In genomic region chr17:30393491-30393890, GRCh38 we compare ENCODE assay signal across 30 cellular contexts. TPM values are rescaled to one million over a fixed set of nuclear protein-coding genes. Genes with fewer than 3 reads are reported as not detected.
"Had no signal": no experiment of that assay in that cellular context is flagged by ENCODE, and none has a peak within 500 bp of the region (broad histone marks: within the 10 kb centered on the region; RNA-seq: fewer than 3 reads in every experiment).

No MANE protein-coding gene starts in this region.

- DNase-seq: activated CD4-positive, alpha-beta T cell treated with anti-CD3 and anti-CD28 coated beads, Interleukin-2, amount 50 U/mL, for 1 hour; activated CD8-positive, alpha-beta memory T cell treated with anti-CD3 and anti-CD28 coated beads, Interleukin-2, amount 10 ng/mL, durations not matched to agents 7 days and 5 days; activated CD8-positive, alpha-beta T cell treated with anti-CD3 and anti-CD28 coated beads, Interleukin-2, amount 10 ng/mL, durations not matched to agents 7 days and 5 days; activated effector memory CD4-positive, alpha-beta T cell treated with Interleukin-2 at 50 U/mL for 16 hours; activated naive CD4-positive, alpha-beta T cell treated with Interleukin-2 at 50 U/mL for 16 hours; anterior cingulate cortex; colonic mucosa; effector memory CD4-positive, alpha-beta T cell; erythroblast; head of caudate nucleus; hippocampal formation; kidney; naive thymus-derived CD8-positive, alpha-beta T cell; nucleus accumbens; pancreas; retina; stimulated activated CD4-positive, alpha-beta T cell treated with anti-CD3 and anti-CD28 coated beads, Interleukin-4, amount 100 ng/mL, for 24 hours; substantia nigra; T-helper 17 cell; tibial artery; upper lobe of right lung had no signal

- FAIRE-seq: kidney, pancreas had no signal

- H3K4me3 ChIP-seq: colonic mucosa, pancreas, prostate gland, skin epidermis, tibial artery, upper lobe of right lung had no signal

- H3K27me3 ChIP-seq: colonic mucosa, pancreas, tibial artery, upper lobe of right lung had no signal

- H3K4me1 ChIP-seq: colonic mucosa, prostate gland, upper lobe of right lung had no signal

- H3K36me3 ChIP-seq: prostate gland had no signal

- ATAC-seq: activated CD8-positive, alpha-beta memory T cell treated with anti-CD3 and anti-CD28 coated beads, Interleukin-2, amount 10 ng/mL, durations not matched to agents 7 days and 5 days; activated CD8-positive, alpha-beta T cell treated with anti-CD3 and anti-CD28 coated beads, Interleukin-2, amount 10 ng/mL, durations not matched to agents 7 days and 5 days; naive thymus-derived CD8-positive, alpha-beta T cell; sciatic nerve; stimulated activated effector memory CD8-positive, alpha-beta T cell treated with anti-CD3 and anti-CD28 coated beads, Interleukin-12 subunit alpha, Interleukin-12 subunit beta, amount 100 ng/mL, for 72 hours; T-helper 17 cell; upper lobe of right lung; WTC11 had no signal

- H3K9me3 ChIP-seq: colonic mucosa, pancreas, prostate gland, tibial artery, upper lobe of right lung had no signal

- H3K27ac ChIP-seq: colonic mucosa, pancreas, prostate gland, skin epidermis, tibial artery, upper lobe of right lung had no signal

RNA-seq across cellular contexts. Expression of gene TMIGD1, which starts 59.6 kb away (rescaled TPM):
- total RNA-seq: activated CD8-positive, alpha-beta memory T cell treated with anti-CD3 and anti-CD28 coated beads, Interleukin-2, amount 10 ng/mL, durations not matched to agents 7 days and 5 days; activated CD8-positive, alpha-beta T cell treated with anti-CD3 and anti-CD28 coated beads, Interleukin-2, amount 10 ng/mL, durations not matched to agents 7 days and 5 days; dermis microvascular lymphatic vessel endothelial cell; kidney; lower leg skin; naive thymus-derived CD8-positive, alpha-beta T cell; neural crest cell; pancreas; prostate gland; sciatic nerve; T-helper 17 cell; upper lobe of right lung; WTC11 had no signal
- polyA plus RNA-seq: adipose tissue; naive thymus-derived CD8-positive, alpha-beta T cell; pancreas had no signal
